ENCODE assay signal across 1 cellular context in the genomic region with DNA sequence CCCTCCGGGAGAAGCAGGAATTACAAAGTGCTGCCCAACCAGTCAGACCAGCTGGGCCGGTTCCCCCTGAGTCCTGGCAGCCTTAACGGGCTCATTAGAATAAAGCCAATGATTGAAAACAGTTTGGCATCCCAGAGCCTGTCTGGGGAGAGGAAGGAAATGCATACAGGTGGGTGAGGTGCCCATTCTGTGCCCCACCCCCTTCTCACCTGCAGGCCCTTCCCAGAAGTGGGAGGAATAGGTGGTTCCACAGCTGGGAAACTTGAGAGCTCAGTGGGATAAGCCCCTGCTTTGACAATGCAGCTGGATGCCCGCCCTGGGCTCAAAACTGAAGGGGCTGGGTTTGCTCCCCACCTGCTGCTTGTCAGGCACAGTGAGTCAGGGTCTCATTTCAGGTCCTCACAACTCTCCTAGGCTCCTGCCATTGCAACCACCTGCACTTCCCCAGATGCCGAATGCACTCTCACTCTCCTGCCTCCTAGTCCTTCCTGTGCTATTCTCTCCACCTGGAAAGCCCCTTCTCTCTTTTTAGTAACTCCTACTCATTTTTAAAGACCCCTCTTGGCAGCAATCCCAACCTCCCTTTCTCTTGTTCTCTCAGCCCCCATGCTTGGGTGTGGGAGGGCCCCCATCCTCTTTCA.
TF ChIP-seq lines count a peak whose summit lies in the region.

No MANE protein-coding gene starts in this region.

TF ChIP-seq in H1, 55 proteins besides CTCF, POLR2A, EP300 and RAD21:
- TF ChIP-seq RFX5 (IDR thresholded peaks at IDR 0.05; ENCODE audit: borderline replicate concordance, low read depth, low read length) (no peak), CHD2 (IDR thresholded peaks at IDR 0.05; ENCODE audit: low read length) (no peak), BACH1 (IDR thresholded peaks at IDR 0.05; ENCODE audit: low read length) (peak; percentile 69; the same call in 1 of the 2 replicates), FOSL1 (IDR thresholded peaks at IDR 0.05; ENCODE audit: insufficient read depth, low read depth, low read length) (no peak), CHD1 (IDR thresholded peaks at IDR 0.05; ENCODE audit: low read depth, low read length) (no peak), RBBP5 (IDR thresholded peaks at IDR 0.05; ENCODE audit: borderline replicate concordance, low read depth, low read length) (peak; percentile 95; the same call in 1 of the 2 replicates), JUND (IDR thresholded peaks at IDR 0.05; ENCODE audit: low read length) (no peak), SP2 (IDR thresholded peaks at IDR 0.05; ENCODE audit: low read length) (no peak), NRF1 (IDR thresholded peaks at IDR 0.05; ENCODE audit: low read depth, low read length) (no peak), ASH2L (IDR thresholded peaks at IDR 0.05; ENCODE audit: low read length) (peak; percentile 99), SP1 (IDR thresholded peaks at IDR 0.05; ENCODE audit: low read depth, low read length) (peak; percentile 89), SAP30 (IDR thresholded peaks at IDR 0.05; ENCODE audit: insufficient read depth, insufficient replicate concordance, low read length) (peak; percentile 54), CEBPB (IDR thresholded peaks at IDR 0.05; ENCODE audit: low read depth, low read length) (no peak), HDAC6 (IDR thresholded peaks at IDR 0.05; ENCODE audit: low read depth, low read length) (no peak), TAF7 (optimal IDR thresholded peaks at IDR 0.05; ENCODE audit: borderline replicate concordance, low read depth, low read length) (no peak), GABPA (IDR thresholded peaks at IDR 0.05; ENCODE audit: borderline replicate concordance, insufficient read depth, low read length) (no peak), SIRT6 (IDR thresholded peaks at IDR 0.05; ENCODE audit: low read length) (no peak), NANOG (IDR thresholded peaks at IDR 0.05; ENCODE audit: insufficient read depth, low read depth, low read length, poor library complexity, severe bottlenecking) (no peak), EZH2 (IDR thresholded peaks at IDR 0.05; ENCODE audit: low read depth, low read length, severe bottlenecking) (no peak), YY1 (IDR thresholded peaks at IDR 0.05; ENCODE audit: low read depth, low read length) (peak; percentile 40; the same call in 1 of the 2 replicates), TCF12 (IDR thresholded peaks at IDR 0.05; ENCODE audit: low read depth, low read length) (no peak; the same call in 1 of the 2 replicates), CTBP2 (IDR thresholded peaks at IDR 0.05; ENCODE audit: borderline replicate concordance, insufficient read depth, insufficient read length, low read length) (peak; percentile 92), POLR2AphosphoS5 (IDR thresholded peaks at IDR 0.05; ENCODE audit: low read depth, low read length) (no peak), TBP (IDR thresholded peaks at IDR 0.05; ENCODE audit: low read depth, low read length) (0 out of 2 replicates have a peak, but pooled peaks have one; percentile 24), HDAC2 (IDR thresholded peaks at IDR 0.05; ENCODE audit: borderline replicate concordance in 1 of 2, low read depth in 2 of 2, low read length in 2 of 2) (peak; percentile 81; a peak in 2 of 4 replicates), SUZ12 (IDR thresholded peaks at IDR 0.05; ENCODE audit: low read length) (no peak), TEAD4 (IDR thresholded peaks at IDR 0.05; ENCODE audit: low read depth, low read length) (no peak), KDM1A (IDR thresholded peaks at IDR 0.05; ENCODE audit: borderline replicate concordance, low read length) (no peak; the same call in 1 of the 2 replicates), MAFK (IDR thresholded peaks at IDR 0.05; ENCODE audit: low read depth, low read length) (no peak), CBX8 (IDR thresholded peaks at IDR 0.05; ENCODE audit: borderline replicate concordance, low read depth, low read length) (no peak), BCL11A (IDR thresholded peaks at IDR 0.05; ENCODE audit: low read depth in 2 of 2, low read length in 2 of 2) (no peak), BRCA1 (IDR thresholded peaks at IDR 0.05; ENCODE audit: low read depth, low read length) (no peak), RNF2 (IDR thresholded peaks at IDR 0.05; ENCODE audit: borderline replicate concordance, low read depth, low read length, missing control alignments, poor library complexity, severe bottlenecking) (no peak), KDM5A (IDR thresholded peaks at IDR 0.05; ENCODE audit: low read length) (no peak), RXRA (IDR thresholded peaks at IDR 0.05; ENCODE audit: insufficient read depth, low read depth, low read length) (no peak), TAF1 (IDR thresholded peaks at IDR 0.05; ENCODE audit: low read depth, low read length) (0 out of 2 replicates have a peak, but pooled peaks have one; percentile 13), SIX5 (IDR thresholded peaks at IDR 0.05; ENCODE audit: low read depth, low read length) (no peak), SIN3A (conservative IDR thresholded peaks at IDR 0.05 in 1 of 2, IDR thresholded peaks at IDR 0.05 in 1 of 2; ENCODE audit: low read depth in 1 of 2, low read length in 2 of 2) (peak in 1 of 2 experiments; percentile 92; a peak in 2 of 4 replicates), GTF2F1 (IDR thresholded peaks at IDR 0.05; ENCODE audit: borderline replicate concordance, low read depth, low read length) (no peak), SRF (IDR thresholded peaks at IDR 0.05; ENCODE audit: low read depth, low read length) (no peak), CREB1 (IDR thresholded peaks at IDR 0.05) (no peak), POU5F1 (IDR thresholded peaks at IDR 0.05; ENCODE audit: low read depth, low read length) (no peak), KDM4A (IDR thresholded peaks at IDR 0.05; ENCODE audit: low read depth, low read length, severe bottlenecking) (no peak), EGR1 (IDR thresholded peaks at IDR 0.05; ENCODE audit: borderline replicate concordance, low read depth, low read length) (no peak), ZNF274 (IDR thresholded peaks at IDR 0.05; ENCODE audit: borderline replicate concordance, extremely low read depth, low read length) (no peak), PHF8 (conservative IDR thresholded peaks at IDR 0.05; ENCODE audit: low read depth, low read length) (no peak)
- TF ChIP-seq, protein P1, sequence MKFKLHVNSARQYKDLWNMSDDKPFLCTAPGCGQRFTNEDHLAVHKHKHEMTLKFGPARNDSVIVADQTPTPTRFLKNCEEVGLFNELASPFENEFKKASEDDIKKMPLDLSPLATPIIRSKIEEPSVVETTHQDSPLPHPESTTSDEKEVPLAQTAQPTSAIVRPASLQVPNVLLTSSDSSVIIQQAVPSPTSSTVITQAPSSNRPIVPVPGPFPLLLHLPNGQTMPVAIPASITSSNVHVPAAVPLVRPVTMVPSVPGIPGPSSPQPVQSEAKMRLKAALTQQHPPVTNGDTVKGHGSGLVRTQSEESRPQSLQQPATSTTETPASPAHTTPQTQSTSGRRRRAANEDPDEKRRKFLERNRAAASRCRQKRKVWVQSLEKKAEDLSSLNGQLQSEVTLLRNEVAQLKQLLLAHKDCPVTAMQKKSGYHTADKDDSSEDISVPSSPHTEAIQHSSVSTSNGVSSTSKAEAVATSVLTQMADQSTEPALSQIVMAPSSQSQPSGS (IDR thresholded peaks at IDR 0.05; ENCODE audit: low read length), result no peak
- TF ChIP-seq, protein P2, sequence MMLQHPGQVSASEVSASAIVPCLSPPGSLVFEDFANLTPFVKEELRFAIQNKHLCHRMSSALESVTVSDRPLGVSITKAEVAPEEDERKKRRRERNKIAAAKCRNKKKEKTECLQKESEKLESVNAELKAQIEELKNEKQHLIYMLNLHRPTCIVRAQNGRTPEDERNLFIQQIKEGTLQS (IDR thresholded peaks at IDR 0.05; ENCODE audit: insufficient read depth, low read depth, low read length), result no peak
- TF ChIP-seq, protein P3, sequence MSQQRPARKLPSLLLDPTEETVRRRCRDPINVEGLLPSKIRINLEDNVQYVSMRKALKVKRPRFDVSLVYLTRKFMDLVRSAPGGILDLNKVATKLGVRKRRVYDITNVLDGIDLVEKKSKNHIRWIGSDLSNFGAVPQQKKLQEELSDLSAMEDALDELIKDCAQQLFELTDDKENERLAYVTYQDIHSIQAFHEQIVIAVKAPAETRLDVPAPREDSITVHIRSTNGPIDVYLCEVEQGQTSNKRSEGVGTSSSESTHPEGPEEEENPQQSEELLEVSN (IDR thresholded peaks at IDR 0.05), result peak; percentile 2; the same call in 1 of the 2 replicates
- TF ChIP-seq, protein P4, sequence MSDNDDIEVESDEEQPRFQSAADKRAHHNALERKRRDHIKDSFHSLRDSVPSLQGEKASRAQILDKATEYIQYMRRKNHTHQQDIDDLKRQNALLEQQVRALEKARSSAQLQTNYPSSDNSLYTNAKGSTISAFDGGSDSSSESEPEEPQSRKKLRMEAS (IDR thresholded peaks at IDR 0.05), result no peak
- TF ChIP-seq, protein P5, sequence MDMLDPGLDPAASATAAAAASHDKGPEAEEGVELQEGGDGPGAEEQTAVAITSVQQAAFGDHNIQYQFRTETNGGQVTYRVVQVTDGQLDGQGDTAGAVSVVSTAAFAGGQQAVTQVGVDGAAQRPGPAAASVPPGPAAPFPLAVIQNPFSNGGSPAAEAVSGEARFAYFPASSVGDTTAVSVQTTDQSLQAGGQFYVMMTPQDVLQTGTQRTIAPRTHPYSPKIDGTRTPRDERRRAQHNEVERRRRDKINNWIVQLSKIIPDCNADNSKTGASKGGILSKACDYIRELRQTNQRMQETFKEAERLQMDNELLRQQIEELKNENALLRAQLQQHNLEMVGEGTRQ (IDR thresholded peaks at IDR 0.05; ENCODE audit: low read length), result no peak
- TF ChIP-seq, protein P6, sequence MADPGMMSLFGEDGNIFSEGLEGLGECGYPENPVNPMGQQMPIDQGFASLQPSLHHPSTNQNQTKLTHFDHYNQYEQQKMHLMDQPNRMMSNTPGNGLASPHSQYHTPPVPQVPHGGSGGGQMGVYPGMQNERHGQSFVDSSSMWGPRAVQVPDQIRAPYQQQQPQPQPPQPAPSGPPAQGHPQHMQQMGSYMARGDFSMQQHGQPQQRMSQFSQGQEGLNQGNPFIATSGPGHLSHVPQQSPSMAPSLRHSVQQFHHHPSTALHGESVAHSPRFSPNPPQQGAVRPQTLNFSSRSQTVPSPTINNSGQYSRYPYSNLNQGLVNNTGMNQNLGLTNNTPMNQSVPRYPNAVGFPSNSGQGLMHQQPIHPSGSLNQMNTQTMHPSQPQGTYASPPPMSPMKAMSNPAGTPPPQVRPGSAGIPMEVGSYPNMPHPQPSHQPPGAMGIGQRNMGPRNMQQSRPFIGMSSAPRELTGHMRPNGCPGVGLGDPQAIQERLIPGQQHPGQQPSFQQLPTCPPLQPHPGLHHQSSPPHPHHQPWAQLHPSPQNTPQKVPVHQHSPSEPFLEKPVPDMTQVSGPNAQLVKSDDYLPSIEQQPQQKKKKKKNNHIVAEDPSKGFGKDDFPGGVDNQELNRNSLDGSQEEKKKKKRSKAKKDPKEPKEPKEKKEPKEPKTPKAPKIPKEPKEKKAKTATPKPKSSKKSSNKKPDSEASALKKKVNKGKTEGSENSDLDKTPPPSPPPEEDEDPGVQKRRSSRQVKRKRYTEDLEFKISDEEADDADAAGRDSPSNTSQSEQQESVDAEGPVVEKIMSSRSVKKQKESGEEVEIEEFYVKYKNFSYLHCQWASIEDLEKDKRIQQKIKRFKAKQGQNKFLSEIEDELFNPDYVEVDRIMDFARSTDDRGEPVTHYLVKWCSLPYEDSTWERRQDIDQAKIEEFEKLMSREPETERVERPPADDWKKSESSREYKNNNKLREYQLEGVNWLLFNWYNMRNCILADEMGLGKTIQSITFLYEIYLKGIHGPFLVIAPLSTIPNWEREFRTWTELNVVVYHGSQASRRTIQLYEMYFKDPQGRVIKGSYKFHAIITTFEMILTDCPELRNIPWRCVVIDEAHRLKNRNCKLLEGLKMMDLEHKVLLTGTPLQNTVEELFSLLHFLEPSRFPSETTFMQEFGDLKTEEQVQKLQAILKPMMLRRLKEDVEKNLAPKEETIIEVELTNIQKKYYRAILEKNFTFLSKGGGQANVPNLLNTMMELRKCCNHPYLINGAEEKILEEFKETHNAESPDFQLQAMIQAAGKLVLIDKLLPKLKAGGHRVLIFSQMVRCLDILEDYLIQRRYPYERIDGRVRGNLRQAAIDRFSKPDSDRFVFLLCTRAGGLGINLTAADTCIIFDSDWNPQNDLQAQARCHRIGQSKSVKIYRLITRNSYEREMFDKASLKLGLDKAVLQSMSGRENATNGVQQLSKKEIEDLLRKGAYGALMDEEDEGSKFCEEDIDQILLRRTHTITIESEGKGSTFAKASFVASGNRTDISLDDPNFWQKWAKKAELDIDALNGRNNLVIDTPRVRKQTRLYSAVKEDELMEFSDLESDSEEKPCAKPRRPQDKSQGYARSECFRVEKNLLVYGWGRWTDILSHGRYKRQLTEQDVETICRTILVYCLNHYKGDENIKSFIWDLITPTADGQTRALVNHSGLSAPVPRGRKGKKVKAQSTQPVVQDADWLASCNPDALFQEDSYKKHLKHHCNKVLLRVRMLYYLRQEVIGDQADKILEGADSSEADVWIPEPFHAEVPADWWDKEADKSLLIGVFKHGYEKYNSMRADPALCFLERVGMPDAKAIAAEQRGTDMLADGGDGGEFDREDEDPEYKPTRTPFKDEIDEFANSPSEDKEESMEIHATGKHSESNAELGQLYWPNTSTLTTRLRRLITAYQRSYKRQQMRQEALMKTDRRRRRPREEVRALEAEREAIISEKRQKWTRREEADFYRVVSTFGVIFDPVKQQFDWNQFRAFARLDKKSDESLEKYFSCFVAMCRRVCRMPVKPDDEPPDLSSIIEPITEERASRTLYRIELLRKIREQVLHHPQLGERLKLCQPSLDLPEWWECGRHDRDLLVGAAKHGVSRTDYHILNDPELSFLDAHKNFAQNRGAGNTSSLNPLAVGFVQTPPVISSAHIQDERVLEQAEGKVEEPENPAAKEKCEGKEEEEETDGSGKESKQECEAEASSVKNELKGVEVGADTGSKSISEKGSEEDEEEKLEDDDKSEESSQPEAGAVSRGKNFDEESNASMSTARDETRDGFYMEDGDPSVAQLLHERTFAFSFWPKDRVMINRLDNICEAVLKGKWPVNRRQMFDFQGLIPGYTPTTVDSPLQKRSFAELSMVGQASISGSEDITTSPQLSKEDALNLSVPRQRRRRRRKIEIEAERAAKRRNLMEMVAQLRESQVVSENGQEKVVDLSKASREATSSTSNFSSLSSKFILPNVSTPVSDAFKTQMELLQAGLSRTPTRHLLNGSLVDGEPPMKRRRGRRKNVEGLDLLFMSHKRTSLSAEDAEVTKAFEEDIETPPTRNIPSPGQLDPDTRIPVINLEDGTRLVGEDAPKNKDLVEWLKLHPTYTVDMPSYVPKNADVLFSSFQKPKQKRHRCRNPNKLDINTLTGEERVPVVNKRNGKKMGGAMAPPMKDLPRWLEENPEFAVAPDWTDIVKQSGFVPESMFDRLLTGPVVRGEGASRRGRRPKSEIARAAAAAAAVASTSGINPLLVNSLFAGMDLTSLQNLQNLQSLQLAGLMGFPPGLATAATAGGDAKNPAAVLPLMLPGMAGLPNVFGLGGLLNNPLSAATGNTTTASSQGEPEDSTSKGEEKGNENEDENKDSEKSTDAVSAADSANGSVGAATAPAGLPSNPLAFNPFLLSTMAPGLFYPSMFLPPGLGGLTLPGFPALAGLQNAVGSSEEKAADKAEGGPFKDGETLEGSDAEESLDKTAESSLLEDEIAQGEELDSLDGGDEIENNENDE (IDR thresholded peaks at IDR 0.05; ENCODE audit: insufficient replicate concordance, low read length), result no peak
TF ChIP-seq in H1: peak in this region for 12.
